ENCODE assay signal across 31 cellular contexts in genomic region chr12:117551698-117552097, GRCh38.
DNase-seq lines count a peak whose midpoint lies in the region; ATAC-seq and TF ChIP-seq lines count a peak whose summit lies in the region.
"Had no signal": no experiment of that assay in that cellular context is flagged by ENCODE, and none has a peak within 500 bp of the region (broad histone marks: within the 10 kb centered on the region; RNA-seq: fewer than 3 reads in every experiment).

No MANE protein-coding gene starts in this region.

- no peak overlapping the region for H3K4me2 ChIP-seq in neural cell (ENCODE audit: low read length)
- H3K4me2 ChIP-seq: A549, BLaER1 had no signal

- no peak for TF ChIP-seq RAD21 in neural cell (conservative IDR thresholded peaks at IDR 0.05)

- no peaks in the 10 kb centered on the region for H3K9me3 ChIP-seq in neural cell (ENCODE audit: low read length)
- no peaks in the 10 kb centered on the region for H3K9me3 ChIP-seq in gastrocnemius medialis
- H3K9me3 ChIP-seq: A549, BE2C, Caco-2 had no signal

- peak; percentile 21 for DNase-seq in coronary artery (ENCODE audit: low spot score)
- no peak for DNase-seq in gastrocnemius medialis
- no peak for DNase-seq in cerebellar cortex (ENCODE audit: low spot score)
- DNase-seq in NCI-H187 (lab: John Stamatoyannopoulos, UW) = no peak
- DNase-seq: 8988T; ACHN; AML-193; BE2C; C1 segment of cervical spinal cord; Caco-2; Calu3; CD4-positive, alpha-beta memory T cell; CD4-positive, alpha-beta T cell; CD4-positive, CD25-positive, alpha-beta regulatory T cell; CD8-positive, alpha-beta memory T cell; CD8-positive, alpha-beta T cell; COR-L47; DMS 273 treated with DMSO at 0.1 percent for 48 hours; DMS153; DMS53; DMS79; DMS79 treated with DMSO at 0.1 percent for 48 hours; DND-41; EL had no signal

- no peaks in the 10 kb centered on the region for H3K79me2 ChIP-seq in neural cell (replicated peaks; ENCODE audit: insufficient read depth, low read length)

- no peaks in the 10 kb centered on the region for H3K27me3 ChIP-seq in neural cell (ENCODE audit: insufficient read depth, low read depth, low read length)
- H3K27me3 ChIP-seq in gastrocnemius medialis = no peaks in the 10 kb centered on the region
- H3K27me3 ChIP-seq: BE2C; BLaER1; BLaER1 treated with 17β-estradiol and CSF1 and Interleukin-3, amounts not matched to agents 10 nM and 100 nM had no signal

- peak overlapping the region; percentile 19 for H3K9ac ChIP-seq in neural cell (ENCODE audit: low read length)
- H3K9ac ChIP-seq: BLaER1; BLaER1 treated with 17β-estradiol and CSF1 and Interleukin-3, amounts not matched to agents 10 nM and 100 nM had no signal

- peaks cover 12% of the 10 kb centered on the region for H3K36me3 ChIP-seq in neural cell (ENCODE audit: insufficient read depth, low read length)
- H3K36me3 ChIP-seq in gastrocnemius medialis = no peaks in the 10 kb centered on the region
- H3K36me3 ChIP-seq: BE2C; BLaER1; BLaER1 treated with 17β-estradiol and CSF1 and Interleukin-3, amounts not matched to agents 10 nM and 100 nM had no signal

- H3K9me2 ChIP-seq in neural cell (ENCODE audit: insufficient read depth, low read length) = no peaks in the 10 kb centered on the region

- TF ChIP-seq POLR2A in gastrocnemius medialis (IDR thresholded peaks at IDR 0.05) = no peak

- in situ Hi-C loops in gastrocnemius medialis (cut with MboI; ENCODE audit: low sequenced_read_pairs in 4 of 4) = no loop called here

- intact Hi-C loops in gastrocnemius medialis (cut with DNase I; ENCODE audit: low total_unique reads) = no loop called here

- no peaks in the 10 kb centered on the region for H3F3A ChIP-seq in neural cell (ENCODE audit: insufficient read depth, low read length, poor library complexity, severe bottlenecking)

- H2AFZ ChIP-seq in neural cell (ENCODE audit: low read depth, low read length) = no peak overlapping the region

- ATAC-seq in gastrocnemius medialis = peak; percentile 45 to 75
- no peak for ATAC-seq in HG02970 (IDR thresholded peaks at IDR 0.05; ENCODE audit: low FRiP score, unreplicated experiment)
- ATAC-seq: A549; CD8-positive, alpha-beta T cell had no signal

- peak; percentile 25 for TF ChIP-seq EP300 in neural cell (conservative IDR thresholded peaks at IDR 0.05; ENCODE audit: poor library complexity, severe bottlenecking)

- H3K4me3 ChIP-seq in coronary artery (no peak overlapping the region), neural cell (ENCODE audit: low read length) (no peak overlapping the region), gastrocnemius medialis (no peak overlapping the region)
- H3K4me3 ChIP-seq: A549; BLaER1; BLaER1 treated with 17β-estradiol and CSF1 and Interleukin-3, amounts not matched to agents 10 nM and 100 nM had no signal

- H4K20me1 ChIP-seq in neural cell (ENCODE audit: insufficient read depth) = no peaks in the 10 kb centered on the region
- H4K20me1 ChIP-seq: BLaER1; BLaER1 treated with 17β-estradiol and CSF1 and Interleukin-3, amounts not matched to agents 10 nM and 100 nM had no signal

- TF ChIP-seq CTCF in coronary artery (IDR thresholded peaks at IDR 0.05) (no peak), neural cell (IDR thresholded peaks at IDR 0.05; ENCODE audit: poor library complexity, severe bottlenecking) (no peak), gastrocnemius medialis (IDR thresholded peaks at IDR 0.05 in 4 of 5, conservative IDR thresholded peaks at IDR 0.05 in 1 of 5) (no peak)

- H3K27ac ChIP-seq in coronary artery = no peak overlapping the region
- peak overlapping the region; percentile 61 for H3K27ac ChIP-seq in neural cell (ENCODE audit: low read length)
- H3K27ac ChIP-seq in gastrocnemius medialis = no peak overlapping the region
- H3K27ac ChIP-seq: 22Rv1; A549; BLaER1; BLaER1 treated with 17β-estradiol and CSF1 and Interleukin-3, amounts not matched to agents 10 nM and 100 nM; C4-2B had no signal

- H3K4me1 ChIP-seq in gastrocnemius medialis = peaks cover 10 to 11% of the 10 kb centered on the region in 2 donors
- H3K4me1 ChIP-seq: A549, BE2C, BLaER1, Caco-2 had no signal

TF ChIP-seq in neural cell, 6 proteins besides CTCF, POLR2A, EP300 and RAD21:
- no peak for TF ChIP-seq REST (IDR thresholded peaks at IDR 0.05; ENCODE audit: borderline replicate concordance)
- no peak for TF ChIP-seq TAF1 (IDR thresholded peaks at IDR 0.05; ENCODE audit: low read depth)
- TF ChIP-seq SMC3 (conservative IDR thresholded peaks at IDR 0.05; ENCODE audit: poor library complexity) = no peak
- TF ChIP-seq POLR2AphosphoS5 (IDR thresholded peaks at IDR 0.05) = no peak
- no peak for TF ChIP-seq EZH2 (IDR thresholded peaks at IDR 0.05; ENCODE audit: borderline replicate concordance, insufficient read depth, low read length, poor library complexity, severe bottlenecking)
- no peak for TF ChIP-seq MXI1 (conservative IDR thresholded peaks at IDR 0.05; ENCODE audit: poor library complexity, severe bottlenecking)
